In the genomic region with DNA sequence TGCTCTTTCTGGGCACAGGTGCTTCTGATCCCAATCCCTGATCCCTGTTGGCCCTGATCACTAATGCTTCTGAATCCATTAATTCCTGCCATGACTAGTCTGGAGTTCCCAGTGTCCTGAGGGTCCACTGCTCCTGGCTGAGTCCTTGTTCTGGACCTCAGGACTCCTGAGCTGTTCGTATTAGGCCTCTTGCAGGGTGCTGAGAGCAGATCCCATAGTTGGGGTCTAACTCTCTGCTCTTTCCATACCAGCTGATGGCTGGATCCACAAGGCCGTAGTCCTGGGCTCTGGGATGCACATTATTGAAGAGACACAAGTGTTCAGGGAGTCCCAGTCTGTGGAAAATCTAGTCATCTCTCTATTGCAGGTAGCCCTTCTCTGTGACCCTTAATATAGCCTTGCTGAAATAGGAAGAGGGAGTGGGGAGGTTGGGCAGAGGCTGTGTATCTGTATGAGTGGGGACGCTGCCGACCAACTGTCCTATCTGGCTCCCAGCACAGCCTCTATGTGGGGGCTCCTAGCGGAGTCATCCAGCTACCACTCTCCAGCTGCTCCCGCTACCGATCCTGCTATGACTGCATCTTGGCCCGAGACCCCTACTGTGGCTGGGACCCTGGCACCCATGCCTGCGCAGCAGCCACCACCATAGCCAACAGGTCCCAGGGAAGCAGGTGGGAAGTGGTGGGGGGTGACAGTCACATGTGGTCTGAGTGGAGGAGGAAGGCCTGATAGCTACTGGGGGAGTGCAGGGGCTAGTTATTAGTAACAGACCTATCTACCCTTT, we compare ENCODE assay signal across 11 cellular contexts.
"Had no signal": no experiment of that assay in that cellular context is flagged by ENCODE, and none has a peak within 500 bp of the region (broad histone marks: within the 10 kb centered on the region; RNA-seq: fewer than 3 reads in every experiment).

No MANE protein-coding gene starts in this region.

- H3K9me3 ChIP-seq: gastrocnemius medialis had no signal

- H3K27ac Mint-ChIP-seq: activated CD4-positive, alpha-beta T cell treated with anti-CD3 and anti-CD28 coated beads for 36 hours; activated CD8-positive, alpha-beta T cell treated with anti-CD3 and anti-CD28 coated beads, Interleukin-2, amount 10 ng/mL, durations not matched to agents 7 days and 5 days had no signal

- ATAC-seq: activated CD4-positive, alpha-beta T cell treated with anti-CD3 and anti-CD28 coated beads for 36 hours; activated CD8-positive, alpha-beta T cell treated with anti-CD3 and anti-CD28 coated beads, Interleukin-2, amount 10 ng/mL, durations not matched to agents 7 days and 5 days; activated T-cell treated with anti-CD3 and anti-CD28 coated beads, Interleukin-2, amount 50 U/mL, for 4 hours; gastrocnemius medialis had no signal

- H3K27ac ChIP-seq: epithelial cell of prostate, gastrocnemius medialis, parathyroid adenoma, VCaP had no signal

- H3K27me3 Mint-ChIP-seq: activated CD4-positive, alpha-beta T cell treated with anti-CD3 and anti-CD28 coated beads for 36 hours had no signal

- H2AFZ ChIP-seq: parathyroid adenoma had no signal

- H3K27me3 ChIP-seq: gastrocnemius medialis had no signal

- H3K9ac ChIP-seq: parathyroid adenoma had no signal

- DNase-seq: activated CD4-positive, alpha-beta T cell treated with anti-CD3 and anti-CD28 coated beads for 36 hours; activated CD8-positive, alpha-beta T cell treated with anti-CD3 and anti-CD28 coated beads, Interleukin-2, amount 10 ng/mL, durations not matched to agents 7 days and 5 days; activated T-cell treated with anti-CD3 and anti-CD28 coated beads, Interleukin-2, amount 50 U/mL, for 4 hours; central memory CD4-positive, alpha-beta T cell; effector memory CD4-positive, alpha-beta T cell; small intestine; trophoblast cell had no signal

- H3K4me3 ChIP-seq: gastrocnemius medialis had no signal

- H3K9me3 Mint-ChIP-seq: activated T-cell treated with anti-CD3 and anti-CD28 coated beads, Interleukin-2, amount 50 U/mL, for 4 hours had no signal

- H3K4me3 Mint-ChIP-seq: activated CD4-positive, alpha-beta T cell treated with anti-CD3 and anti-CD28 coated beads for 36 hours; activated CD8-positive, alpha-beta T cell treated with anti-CD3 and anti-CD28 coated beads, Interleukin-2, amount 10 ng/mL, durations not matched to agents 7 days and 5 days; activated T-cell treated with anti-CD3 and anti-CD28 coated beads, Interleukin-2, amount 50 U/mL, for 4 hours had no signal
